ENCODE assay signal across 21 cellular contexts in the genomic region with DNA sequence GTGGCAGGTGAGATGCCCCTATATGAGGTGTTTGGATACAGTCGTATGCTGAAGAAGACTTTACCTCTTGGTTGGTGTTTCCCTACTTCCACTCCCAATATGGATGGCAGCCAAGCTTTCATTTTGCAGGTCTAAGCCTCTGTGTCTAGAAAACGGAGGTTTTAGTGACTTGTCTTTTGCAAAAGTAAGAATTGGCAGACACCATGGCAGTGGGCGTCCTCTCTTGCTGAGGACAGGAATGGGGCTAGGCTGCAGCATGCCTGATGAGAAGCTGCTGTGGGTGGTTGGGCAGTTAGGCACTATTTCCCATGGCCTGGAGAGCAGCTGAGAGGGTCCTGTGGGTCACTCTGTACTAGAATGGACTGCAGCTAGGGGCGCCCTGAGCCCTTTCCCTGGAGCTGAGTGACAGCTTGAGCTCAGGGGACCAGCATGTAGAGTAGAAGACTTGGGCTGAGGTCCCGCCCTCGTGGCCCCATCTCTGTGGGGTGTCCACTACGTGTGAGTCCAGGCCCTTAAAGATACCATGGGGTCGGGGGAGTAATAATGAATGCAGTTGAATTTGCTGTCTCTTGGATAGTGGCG.
"Had no signal": no experiment of that assay in that cellular context is flagged by ENCODE, and none has a peak within 500 bp of the region (broad histone marks: within the 10 kb centered on the region; RNA-seq: fewer than 3 reads in every experiment).

No MANE protein-coding gene starts in this region.

- H3K4me3 ChIP-seq: prostate gland, skin epidermis, upper lobe of right lung had no signal

- H3K4me3 Mint-ChIP-seq: activated naive CD4-positive, alpha-beta T cell treated with anti-CD3 and anti-CD28 coated beads, Interleukin-2, amount 10 ng/mL, durations not matched to agents 7 days and 5 days; activated T-cell treated with anti-CD3 and anti-CD28 coated beads, Interleukin-2, amount 50 U/mL, for 4 hours; nephron; T-helper 1 cell treated with Interleukin-12 subunit alpha and Interleukin-12 subunit beta and Interleukin-4 antibody, amounts not matched to agents 30 μg/mL and 1 μg/mL, for 36 hours had no signal

- H3K9me3 Mint-ChIP-seq: activated naive CD4-positive, alpha-beta T cell treated with anti-CD3 and anti-CD28 coated beads, Interleukin-2, amount 10 ng/mL, durations not matched to agents 7 days and 5 days; activated T-cell treated with anti-CD3 and anti-CD28 coated beads, Interleukin-2, amount 50 U/mL, for 4 hours; immature natural killer cell; nephron; T-helper 1 cell treated with Interleukin-12 subunit alpha and Interleukin-12 subunit beta and Interleukin-4 antibody, amounts not matched to agents 30 μg/mL and 1 μg/mL, for 36 hours had no signal

- H3K27ac Mint-ChIP-seq: activated naive CD4-positive, alpha-beta T cell treated with anti-CD3 and anti-CD28 coated beads, Interleukin-2, amount 10 ng/mL, durations not matched to agents 7 days and 5 days; nephron; T-helper 1 cell treated with Interleukin-12 subunit alpha and Interleukin-12 subunit beta and Interleukin-4 antibody, amounts not matched to agents 30 μg/mL and 1 μg/mL, for 36 hours had no signal

- ATAC-seq: activated CD4-positive, CD25-positive, alpha-beta regulatory T cell treated with anti-CD3 and anti-CD28 coated beads, Interleukin-2, amount 50 U/mL, for 24 hours; activated T-cell treated with anti-CD3 and anti-CD28 coated beads, Interleukin-2, amount 50 U/mL, for 4 hours; right cardiac atrium; upper lobe of right lung had no signal

- DNase-seq: activated CD4-positive, alpha-beta T cell treated with anti-CD3 and anti-CD28 coated beads, Interleukin-2, amount 50 U/mL, for 1 hour; activated CD8-positive, alpha-beta memory T cell treated with anti-CD3 and anti-CD28 coated beads, Interleukin-2, amount 50 U/mL, for 4 hours; activated naive CD4-positive, alpha-beta T cell treated with anti-CD3 and anti-CD28 coated beads, Interleukin-2, amount 10 ng/mL, durations not matched to agents 7 days and 5 days; activated T-cell treated with anti-CD3 and anti-CD28 coated beads, Interleukin-2, amount 50 U/mL, for 4 hours; aorta; brain microvascular endothelial cell; central memory CD4-positive, alpha-beta T cell; foreskin melanocyte; head of caudate nucleus; immature natural killer cell; mesenchymal stem cell; right cardiac atrium; stimulated activated CD4-positive, alpha-beta T cell treated with anti-CD3 and anti-CD28 coated beads, Interleukin-15, amount 100 ng/mL, for 24 hours; stimulated activated CD4-positive, alpha-beta T cell treated with anti-CD3 and anti-CD28 coated beads, Interleukin-2, amount 100 ng/mL, for 48 hours; upper lobe of right lung had no signal

- H3K36me3 ChIP-seq: brain microvascular endothelial cell, prostate gland, upper lobe of right lung had no signal

- FAIRE-seq: colon had no signal

- H3K9me3 ChIP-seq: prostate gland, upper lobe of right lung had no signal

- H3K36me3 Mint-ChIP-seq: activated naive CD4-positive, alpha-beta T cell treated with anti-CD3 and anti-CD28 coated beads, Interleukin-2, amount 10 ng/mL, durations not matched to agents 7 days and 5 days had no signal

- H3K27ac ChIP-seq: brain microvascular endothelial cell, prostate gland, skin epidermis, upper lobe of right lung had no signal

- H3K27me3 ChIP-seq: brain microvascular endothelial cell had no signal

- H3K4me1 Mint-ChIP-seq: nephron had no signal

- H3K4me1 ChIP-seq: prostate gland, upper lobe of right lung had no signal
